In genomic region chr17:76333673-76334505, GRCh38 we compare ENCODE assay signal across 13 cellular contexts.
"Had no signal": no experiment of that assay in that cellular context is flagged by ENCODE, and none has a peak within 500 bp of the region (broad histone marks: within the 10 kb centered on the region; RNA-seq: fewer than 3 reads in every experiment).

No MANE protein-coding gene starts in this region.

- H3K4me2 ChIP-seq: hepatocyte had no signal

- H3K4me1 Mint-ChIP-seq: activated naive CD8-positive, alpha-beta T cell treated with anti-CD3 and anti-CD28 coated beads, Interleukin-2, amount 50 U/mL, for 24 hours had no signal

- H3K4me3 Mint-ChIP-seq: activated naive CD4-positive, alpha-beta T cell treated with anti-CD3 and anti-CD28 coated beads for 36 hours; activated naive CD8-positive, alpha-beta T cell treated with anti-CD3 and anti-CD28 coated beads, Interleukin-2, amount 50 U/mL, for 24 hours; naive B cell had no signal

- H3K9me3 Mint-ChIP-seq: activated naive CD4-positive, alpha-beta T cell treated with anti-CD3 and anti-CD28 coated beads for 36 hours; activated naive CD8-positive, alpha-beta T cell treated with anti-CD3 and anti-CD28 coated beads, Interleukin-2, amount 50 U/mL, for 24 hours; activated T-helper 2 cell treated with anti-CD3 and anti-CD28 coated beads, Interferon-gamma antibody, Interleukin-2, Interleukin-4, amounts not matched to agents 10 μg/mL and 5 μg/mL and 100 μg/mL, durations not matched to agents 14 hours and 24 hours and 36 hours; naive B cell had no signal

- H3K4me3 ChIP-seq: hepatocyte, stomach, testis, upper lobe of right lung had no signal

- H3K4me1 ChIP-seq: upper lobe of right lung had no signal

- DNase-seq: activated CD4-positive, alpha-beta T cell treated with anti-CD3 and anti-CD28 coated beads, Interleukin-2, amount 50 U/mL, for 1 hour; activated naive CD4-positive, alpha-beta T cell treated with anti-CD3 and anti-CD28 coated beads for 36 hours; activated naive CD8-positive, alpha-beta T cell treated with anti-CD3 and anti-CD28 coated beads, Interleukin-2, amount 50 U/mL, for 24 hours; aorta; islet precursor cell; naive B cell; right cardiac atrium; stomach; T-helper 2 cell; testis; upper lobe of right lung had no signal

- H3K27me3 ChIP-seq: hepatocyte, stomach, testis, upper lobe of right lung had no signal

- H2AFZ ChIP-seq: hepatocyte had no signal

- H3K27ac ChIP-seq: hepatocyte, stomach, testis, upper lobe of right lung had no signal

- H3K27ac Mint-ChIP-seq: activated naive CD4-positive, alpha-beta T cell treated with anti-CD3 and anti-CD28 coated beads for 36 hours; activated naive CD8-positive, alpha-beta T cell treated with anti-CD3 and anti-CD28 coated beads, Interleukin-2, amount 50 U/mL, for 24 hours; activated T-helper 2 cell treated with anti-CD3 and anti-CD28 coated beads, Interferon-gamma antibody, Interleukin-2, Interleukin-4, amounts not matched to agents 10 μg/mL and 5 μg/mL and 100 μg/mL, durations not matched to agents 14 hours and 24 hours and 36 hours; naive B cell had no signal

- H3K27me3 Mint-ChIP-seq: activated naive CD8-positive, alpha-beta T cell treated with anti-CD3 and anti-CD28 coated beads, Interleukin-2, amount 50 U/mL, for 24 hours; naive B cell had no signal

- H3K9me3 ChIP-seq: stomach, testis, upper lobe of right lung had no signal

- ATAC-seq: activated naive CD8-positive, alpha-beta T cell treated with anti-CD3 and anti-CD28 coated beads, Interleukin-2, amount 50 U/mL, for 24 hours; right cardiac atrium; upper lobe of right lung had no signal
